1 cellular context compared by ENCODE assay signal in genomic region chr10:43905502-43906236, GRCh38.
TF ChIP-seq lines count a peak whose summit lies in the region.

No MANE protein-coding gene starts in this region.

TF ChIP-seq in HepG2, 621 proteins besides CTCF, POLR2A, EP300 and RAD21 (continued from another document):
- TF ChIP-seq RARG (CRISPR knock-in tag; IDR thresholded peaks at IDR 0.05; ENCODE audit: low read depth) (no peak), PLRG1 (conservative IDR thresholded peaks at IDR 0.05) (no peak), ZBTB44 (CRISPR knock-in tag; IDR thresholded peaks at IDR 0.05) (no peak), ZNF547 (CRISPR knock-in tag; IDR thresholded peaks at IDR 0.05) (no peak), PHB2 (IDR thresholded peaks at IDR 0.05; ENCODE audit: partially characterized antibody) (no peak), CCDC6 (CRISPR knock-in tag; IDR thresholded peaks at IDR 0.05) (no peak)
